In genomic region chr20:25140968-25141367, GRCh38 we compare ENCODE assay signal across 11 cellular contexts. TPM values are rescaled to one million over a fixed set of nuclear protein-coding genes. Genes with fewer than 3 reads are reported as not detected.
"Had no signal": no experiment of that assay in that cellular context is flagged by ENCODE, and none has a peak within 500 bp of the region (broad histone marks: within the 10 kb centered on the region; RNA-seq: fewer than 3 reads in every experiment).

No MANE protein-coding gene starts in this region.

- H3K36me3 ChIP-seq: HAP-1 had no signal

- H3K4me3 Mint-ChIP-seq: GM23338, H9, HFFc6 had no signal

- H3K9me3 ChIP-seq: HAP-1 had no signal

- H3K4me3 ChIP-seq: GM23248, GM23338, HAP-1 had no signal

- H3K4me1 ChIP-seq: HAP-1 had no signal

- H3K9me3 Mint-ChIP-seq: GM23338, H9, HFFc6 had no signal

- H3K9ac ChIP-seq: GM23248 had no signal

- H3K4me2 ChIP-seq: GM23338 had no signal

- H3K27ac Mint-ChIP-seq: GM23338, HFFc6 had no signal

- ATAC-seq: GM23338, HCT116 had no signal

- H2AFZ ChIP-seq: GM23248 had no signal

- H3K27ac ChIP-seq: GM23248 had no signal

- DNase-seq: GM23248, GOT3, H7, H9, HCEC 1CT, HFFc6 had no signal

RNA-seq across cellular contexts. Expression of gene VSX1, which starts 59.0 kb away (rescaled TPM):
- total RNA-seq: GM23248, H1, H4, H7, H9, HFFc6 had no signal
- polyA plus RNA-seq: GM23248, GM23338 had no signal
